ENCODE assay signal across 24 cellular contexts in the genomic region with DNA sequence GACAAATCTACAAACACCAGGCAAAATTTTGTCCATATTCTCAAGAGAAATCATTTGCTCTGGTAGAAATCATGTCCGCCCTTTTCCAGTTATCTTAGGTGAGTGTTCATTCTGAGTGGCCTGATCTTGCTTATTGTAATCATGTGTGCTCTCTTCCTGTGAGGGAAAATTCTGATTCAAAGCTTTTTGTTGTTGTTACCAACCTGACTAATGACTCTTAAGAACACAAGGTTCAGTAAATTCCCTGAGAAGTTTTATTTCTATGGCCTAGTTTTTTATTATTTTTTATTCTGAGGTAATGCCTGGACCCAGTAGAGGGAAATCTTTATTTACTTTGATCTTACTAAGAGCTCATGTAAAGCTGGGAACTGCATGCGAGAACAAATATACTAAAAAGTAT.
"Had no signal": no experiment of that assay in that cellular context is flagged by ENCODE, and none has a peak within 500 bp of the region (broad histone marks: within the 10 kb centered on the region; RNA-seq: fewer than 3 reads in every experiment).

No MANE protein-coding gene starts in this region.

- H3K9ac ChIP-seq: parathyroid adenoma had no signal

- H2AFZ ChIP-seq: hepatocyte, parathyroid adenoma had no signal

- H3K4me1 ChIP-seq: esophagus muscularis mucosa, foreskin keratinocyte, gastroesophageal sphincter, heart left ventricle, left lung, parathyroid adenoma, right atrium auricular region, suprapubic skin, vagina had no signal

- DNase-seq: dorsolateral prefrontal cortex; effector CD4-positive, alpha-beta T cell; foreskin keratinocyte; heart left ventricle; kidney; left cardiac atrium; left lung; mesenchymal stem cell; mucosa of descending colon; naive B cell; stimulated activated CD4-positive, alpha-beta T cell treated with anti-CD3 and anti-CD28 coated beads, Interleukin-15, amount 100 ng/mL, for 24 hours; stimulated activated CD4-positive, alpha-beta T cell treated with anti-CD3 and anti-CD28 coated beads, Interleukin-2, amount 100 ng/mL, for 48 hours; stimulated activated naive B cell treated with anti-CD40 and anti-IgM and Interleukin-4, amounts not matched to agents 10 μg/mL and 1 μg/mL and 100 μg/mL, for 72 hours; trophoblast cell had no signal

- H3K79me2 ChIP-seq: hepatocyte, parathyroid adenoma had no signal

- FAIRE-seq: kidney had no signal

- H3K9me3 ChIP-seq: gastroesophageal sphincter, mucosa of descending colon, right atrium auricular region, suprapubic skin, vagina had no signal

- ATAC-seq: foreskin keratinocyte; gastroesophageal sphincter; heart left ventricle; left cardiac atrium; left lung; mucosa of descending colon; natural killer cell treated with Interleukin-12 subunit alpha and Interleukin-12 subunit beta and Interleukin-15 and Interleukin-18, amount 100 ng/mL, for 72 hours; stimulated activated naive B cell treated with anti-CD40 and anti-IgM and Interleukin-4, amounts not matched to agents 10 μg/mL and 1 μg/mL and 100 μg/mL, for 72 hours had no signal

- H3K4me3 ChIP-seq: dorsolateral prefrontal cortex, esophagus muscularis mucosa, gastroesophageal sphincter, heart left ventricle, hepatocyte, left lung, mucosa of descending colon, right atrium auricular region, skin epidermis, suprapubic skin, vagina had no signal

- H3K27me3 ChIP-seq: dorsolateral prefrontal cortex, esophagus muscularis mucosa, foreskin keratinocyte, gastroesophageal sphincter, heart left ventricle, hepatocyte, left lung, right atrium auricular region, suprapubic skin, vagina had no signal

- H3K27ac ChIP-seq: dorsolateral prefrontal cortex, epithelial cell of prostate, esophagus muscularis mucosa, foreskin keratinocyte, gastroesophageal sphincter, heart left ventricle, hepatocyte, left lung, parathyroid adenoma, right atrium auricular region, skin epidermis, suprapubic skin, vagina had no signal

- H3K36me3 ChIP-seq: esophagus muscularis mucosa, gastroesophageal sphincter, heart left ventricle, left lung, right atrium auricular region, suprapubic skin, vagina had no signal

- H3K4me2 ChIP-seq: hepatocyte had no signal
